In the genomic region with DNA sequence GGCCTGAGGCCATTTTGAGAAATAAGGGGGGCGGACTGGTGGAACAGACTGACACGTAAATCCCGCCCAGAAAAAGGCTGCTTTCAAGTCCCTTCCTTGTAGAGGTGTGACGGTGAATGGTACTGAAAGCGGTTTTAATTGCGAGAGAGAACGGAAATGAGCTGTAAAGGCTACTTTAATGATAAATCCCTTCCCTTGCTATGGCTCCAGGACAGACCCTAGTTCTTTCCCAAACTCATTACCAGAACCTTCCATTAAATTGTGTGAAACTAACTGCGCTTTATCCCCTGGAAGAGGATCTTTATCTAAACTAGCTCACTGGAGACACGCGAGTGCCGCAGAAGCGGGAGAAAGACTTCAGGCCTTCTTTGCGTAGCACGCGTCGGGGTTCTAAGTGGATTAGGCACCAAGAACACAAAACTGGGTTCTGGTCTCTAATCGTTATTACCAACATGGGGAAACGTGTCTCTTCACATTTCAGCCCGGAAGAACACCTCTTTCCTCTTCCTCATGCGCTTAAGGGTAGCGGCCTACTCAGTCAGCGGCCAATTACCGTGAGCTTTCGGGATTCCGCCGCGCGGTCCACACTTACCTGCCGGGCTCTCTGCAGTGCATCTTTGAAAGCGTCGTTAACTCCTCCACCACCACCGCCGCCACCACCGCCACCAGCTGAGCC, we compare ENCODE assay signal across 8 cellular contexts. TPM values are rescaled to one million over a fixed set of nuclear protein-coding genes. Genes with fewer than 3 reads are reported as not detected.
A peak's percentile ranks its signal among the peaks of the same experiment; 100 is the strongest.
DNase-seq lines count a peak whose midpoint lies in the region; ATAC-seq and TF ChIP-seq lines count a peak whose summit lies in the region.

No MANE protein-coding gene starts in this region.

- TF ChIP-seq POLR2A in GM19193 (IDR thresholded peaks at IDR 0.05; ENCODE audit: extremely low read depth, insufficient read depth, insufficient read length) (peak; percentile 4), lower leg skin (IDR thresholded peaks at IDR 0.05) (no peak)

- peak overlapping the region; percentile 58 for H3K4me3 ChIP-seq in colonic mucosa
- peak overlapping the region; percentile 72 for H3K4me3 ChIP-seq in lower leg skin (ENCODE audit: low read depth, poor library complexity, severe bottlenecking)

- peak overlapping the region; percentile 78 to 95 for H3K9ac ChIP-seq in colonic mucosa (ENCODE audit: low read depth in 2 of 2, low read length in 2 of 2)

- TF ChIP-seq CTCF in colonic mucosa (IDR thresholded peaks at IDR 0.05) (no peak), lower leg skin (IDR thresholded peaks at IDR 0.05) (no peak)

- intact Hi-C loops in colonic mucosa (cut with DNase I) = loop anchor here (10.0 kb wide), 1 partner anchor 136 kb away; no protein-coding TSS in a partner anchor
- intact Hi-C loops in lower leg skin (cut with DNase I; ENCODE audit: low total_unique reads) = loop anchor here (10.0 kb wide), 1 partner anchor 136 kb away; no protein-coding TSS in a partner anchor

- H3K27me3 ChIP-seq in colonic mucosa = no peaks in the 10 kb centered on the region

- H3K27ac ChIP-seq in colonic mucosa = peak overlapping the region; percentile 98

- ATAC-seq in HG03354 (IDR thresholded peaks at IDR 0.05; ENCODE audit: poor library complexity, severe bottlenecking, unreplicated experiment) = peak; percentile 73

- WGBS in lower leg skin, 2 donors = 0 to 1% methylated on average over 34 of the region's 34 CpGs

- DNase-seq in AML-193 (lab: John Stamatoyannopoulos, UW) (peak; percentile 90 to 92), NCI-H446 (lab: John Stamatoyannopoulos, UW) (peak; percentile 85 to 95), colonic mucosa (peak; percentile 83), lower leg skin (ENCODE audit: low spot score in 2 of 2) (peak in 1 of 2 donors; percentile 87)
- DNase-seq in activated CD4-positive, alpha-beta T cell treated with anti-CD3 and anti-CD28 coated beads for 1 hour = peak; percentile 59
- peak; percentile 52 to 75 for DNase-seq in stimulated activated CD4-positive, alpha-beta T cell treated with anti-CD3 and anti-CD28 coated beads, Interleukin-4, amount 100 ng/mL, for 48 hours (ENCODE audit: low read depth in 2 of 2)

- peaks cover 14% of the 10 kb centered on the region for H3K4me1 ChIP-seq in colonic mucosa

- H3K9me3 ChIP-seq in colonic mucosa = no peaks in the 10 kb centered on the region

- peaks cover 3% of the 10 kb centered on the region for H3K36me3 ChIP-seq in colonic mucosa

RNA-seq across cellular contexts. Expression of a gene that starts 0.4 kb away (rescaled TPM):
- 100 to 1,000 TPM in 1 of 2 donors, 10 to 100 TPM in 1; 81.1 to 118 TPM for total RNA-seq in colonic mucosa
- 100 to 1,000 TPM in 1 of 4 donors, 10 to 100 TPM in 3; 48.7 to 105 (median 58.9) TPM for total RNA-seq in lower leg skin

RNA-seq across cellular contexts. Expression of a gene that starts 26.3 kb away (rescaled TPM):
- total RNA-seq in colonic mucosa (10 to 100 TPM; 12.2 to 29.3 TPM), lower leg skin (10 to 100 TPM in 3 of 4 donors, 1 to 10 TPM in 1; 9.3 to 15.5 (median 13.6) TPM)
